30 cellular contexts compared by ENCODE assay signal in genomic region chr1:24060482-24060881, GRCh38. TPM values are rescaled to one million over a fixed set of nuclear protein-coding genes. Genes with fewer than 3 reads are reported as not detected.
"Had no signal": no experiment of that assay in that cellular context is flagged by ENCODE, and none has a peak within 500 bp of the region (broad histone marks: within the 10 kb centered on the region; RNA-seq: fewer than 3 reads in every experiment).

No MANE protein-coding gene starts in this region.

- H3K4me3 Mint-ChIP-seq: naive thymus-derived CD4-positive, alpha-beta T cell; natural killer cell; nephron; stimulated activated memory B cell treated with anti-CD40 and anti-IgM and Interleukin-4, amounts not matched to agents 10 μg/mL and 1 μg/mL and 100 μg/mL, for 72 hours; stimulated activated naive CD8-positive, alpha-beta T cell treated with anti-CD3 and anti-CD28 coated beads, Interleukin-15, amount 100 ng/mL, for 72 hours had no signal

- H3K27ac ChIP-seq: neutrophil, pancreas, psoas muscle, right lobe of liver, skin epidermis, suprapubic skin, testis, tibial artery, transverse colon, upper lobe of left lung, uterus had no signal

- H3K36me3 Mint-ChIP-seq: naive thymus-derived CD4-positive, alpha-beta T cell; natural killer cell had no signal

- ATAC-seq: naive thymus-derived CD4-positive, alpha-beta T cell; natural killer cell; pancreas; psoas muscle; right cardiac atrium; right lobe of liver; stimulated activated memory B cell treated with anti-CD40 and anti-IgM and Interleukin-4, amounts not matched to agents 10 μg/mL and 1 μg/mL and 100 μg/mL, for 72 hours; stimulated activated naive CD8-positive, alpha-beta T cell treated with anti-CD3 and anti-CD28 coated beads, Interleukin-15, amount 100 ng/mL, for 72 hours; stimulated activated naive CD8-positive, alpha-beta T cell treated with anti-CD3 and anti-CD28 coated beads, Interleukin-15, Interleukin-2, amounts not matched to agents 100 U/mL and 50 U/mL, for 24 hours had no signal

- H3K9me3 Mint-ChIP-seq: natural killer cell had no signal

- DNase-seq: naive thymus-derived CD4-positive, alpha-beta T cell; natural killer cell; nucleus accumbens; pancreas; psoas muscle; right cardiac atrium; right lobe of liver; stimulated activated CD4-positive, alpha-beta T cell treated with anti-CD3 and anti-CD28 coated beads, Interleukin-15, amount 100 ng/mL, for 24 hours; stimulated activated CD4-positive, alpha-beta T cell treated with anti-CD3 and anti-CD28 coated beads, Interleukin-2, amount 100 ng/mL, for 24 hours; stimulated activated CD4-positive, alpha-beta T cell treated with anti-CD3 and anti-CD28 coated beads, Interleukin-2, amount 100 ng/mL, for 48 hours; stimulated activated CD4-positive, alpha-beta T cell treated with anti-CD3 and anti-CD28 coated beads, Interleukin-4, amount 100 ng/mL, for 24 hours; stimulated activated CD8-positive, alpha-beta memory T cell treated with anti-CD3 and anti-CD28 coated beads, Interleukin-4, amount 100 ng/mL, for 48 hours; stimulated activated naive CD4-positive, alpha-beta T cell; stimulated activated naive CD8-positive, alpha-beta T cell treated with anti-CD3 and anti-CD28 coated beads, Interleukin-15, amount 100 ng/mL, for 72 hours; stimulated activated naive CD8-positive, alpha-beta T cell treated with anti-CD3 and anti-CD28 coated beads, Interleukin-15, Interleukin-2, amounts not matched to agents 100 U/mL and 50 U/mL, for 24 hours; substantia nigra; testis; tibial artery; transverse colon; upper lobe of left lung; uterus had no signal

- H3K4me1 ChIP-seq: pancreas, psoas muscle, right lobe of liver, suprapubic skin, testis, tibial artery, transverse colon, upper lobe of left lung, uterus had no signal

- H3K4me3 ChIP-seq: pancreas, psoas muscle, right lobe of liver, skin epidermis, smooth muscle cell, suprapubic skin, testis, tibial artery, transverse colon, upper lobe of left lung, uterus had no signal

- FAIRE-seq: pancreas had no signal

- H3K9me3 ChIP-seq: neutrophil, pancreas, psoas muscle, right lobe of liver, testis, tibial artery, transverse colon, upper lobe of left lung, uterus had no signal

- H3K27me3 ChIP-seq: pancreas, right lobe of liver, suprapubic skin, testis, tibial artery, transverse colon, upper lobe of left lung, uterus had no signal

- H3K27ac Mint-ChIP-seq: naive thymus-derived CD4-positive, alpha-beta T cell; natural killer cell; nephron; progenitor cell of endocrine pancreas; stimulated activated memory B cell treated with anti-CD40 and anti-IgM and Interleukin-4, amounts not matched to agents 10 μg/mL and 1 μg/mL and 100 μg/mL, for 72 hours; stimulated activated naive CD8-positive, alpha-beta T cell treated with anti-CD3 and anti-CD28 coated beads, Interleukin-15, amount 100 ng/mL, for 72 hours had no signal

- H3K4me1 Mint-ChIP-seq: naive thymus-derived CD4-positive, alpha-beta T cell; natural killer cell; nephron; stimulated activated memory B cell treated with anti-CD40 and anti-IgM and Interleukin-4, amounts not matched to agents 10 μg/mL and 1 μg/mL and 100 μg/mL, for 72 hours; stimulated activated naive CD8-positive, alpha-beta T cell treated with anti-CD3 and anti-CD28 coated beads, Interleukin-15, amount 100 ng/mL, for 72 hours had no signal

- H3K36me3 ChIP-seq: neutrophil, pancreas, right lobe of liver, suprapubic skin, tibial artery, transverse colon, upper lobe of left lung, uterus had no signal

- H3K27me3 Mint-ChIP-seq: progenitor cell of endocrine pancreas; stimulated activated naive CD8-positive, alpha-beta T cell treated with anti-CD3 and anti-CD28 coated beads, Interleukin-15, amount 100 ng/mL, for 72 hours had no signal

RNA-seq across cellular contexts. Expression of gene MYOM3, which starts 51.5 kb away (rescaled TPM):
- total RNA-seq: naive thymus-derived CD4-positive, alpha-beta T cell; osteocyte had no signal
- polyA plus RNA-seq: naive thymus-derived CD4-positive, alpha-beta T cell; neural cell had no signal
